Comparison of ENCODE assay signal across 8 cellular contexts in the genomic region with DNA sequence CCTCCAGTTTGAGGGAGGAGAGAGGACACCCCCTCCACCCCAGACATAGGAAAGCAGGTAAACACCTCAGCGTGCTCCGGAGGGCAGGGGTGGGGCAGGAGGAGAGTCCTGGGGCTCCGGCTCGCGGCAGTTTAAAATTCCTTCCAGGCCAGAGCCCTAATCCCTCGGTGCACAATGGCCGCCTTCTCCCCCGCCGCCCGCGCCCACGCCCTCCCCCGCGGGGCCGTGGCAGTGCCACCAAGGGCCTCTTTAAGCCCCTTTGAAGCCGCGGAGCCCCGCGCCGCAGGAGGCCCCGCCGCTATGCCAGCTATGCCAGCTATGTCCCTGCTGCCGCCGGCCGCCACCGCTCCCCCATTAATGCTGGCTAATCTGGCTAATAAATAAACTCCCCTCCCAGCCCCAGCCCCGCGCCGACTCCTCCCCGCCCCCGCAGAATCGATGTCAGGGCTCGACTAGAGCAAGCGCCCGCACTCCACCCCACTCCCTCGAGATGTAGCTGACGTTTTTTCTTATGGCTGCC.
DNase-seq lines count a peak whose midpoint lies in the region; ATAC-seq and TF ChIP-seq lines count a peak whose summit lies in the region.

No MANE protein-coding gene starts in this region.

- no peak for TF ChIP-seq CTCF in dorsolateral prefrontal cortex (IDR thresholded peaks at IDR 0.05 in 54 of 56, conservative IDR thresholded peaks at IDR 0.05 in 2 of 56; ENCODE audit: low read depth in 1 of 56, partially characterized antibody in 56 of 56)

- POLR2A ChIA-PET in naive thymus-derived CD4-positive, alpha-beta T cell (lab: Charles Lee) = no interaction called here

- DNase-seq in D341Med (ENCODE audit: low spot score) (peak; percentile 74), dorsolateral prefrontal cortex (no peak), EL (no peak)
- peak in 1 of 9 donors; percentile 23 for DNase-seq in naive thymus-derived CD4-positive, alpha-beta T cell

- H3K27ac Mint-ChIP-seq in naive thymus-derived CD4-positive, alpha-beta T cell = no peak overlapping the region

- TF ChIP-seq EP300 in Ishikawa (IDR thresholded peaks at IDR 0.05; ENCODE audit: borderline replicate concordance) = peak; percentile 76

- intact Hi-C loops in dorsolateral prefrontal cortex (cut with DNase I) = no loop called here
- intact Hi-C loops in naive thymus-derived CD4-positive, alpha-beta T cell (cut with micrococcal nuclease) = loop anchor here (2.0 to 5.0 kb wide), 5 partner anchors 70 to 275 kb away; a partner anchor contains a TSS

- H3K4me1 ChIP-seq in naive thymus-derived CD4-positive, alpha-beta T cell (ENCODE audit: control insufficient read depth in 2 of 2, insufficient read depth in 2 of 2, low read length in 2 of 2) = peaks cover 3 to 4% of the 10 kb centered on the region in 2 donors

- H3K4me1 Mint-ChIP-seq in naive thymus-derived CD4-positive, alpha-beta T cell = peaks cover 0 to 20% (median 8%) of the 10 kb centered on the region in 7 donors

- H3K27me3 ChIP-seq in dorsolateral prefrontal cortex = peaks cover 0 to 35% (median 3%) of the 10 kb centered on the region in 45 donors
- peaks cover 0 to 5% of the 10 kb centered on the region in 2 donors for H3K27me3 ChIP-seq in naive thymus-derived CD4-positive, alpha-beta T cell (ENCODE audit: control insufficient read depth in 2 of 2, insufficient read depth in 2 of 2, low read length in 2 of 2)

- no peak for TF ChIP-seq RAD21 in Ishikawa (IDR thresholded peaks at IDR 0.05; ENCODE audit: low read depth)

- no peaks in the 10 kb centered on the region for H3K9me3 ChIP-seq in naive thymus-derived CD4-positive, alpha-beta T cell (ENCODE audit: control insufficient read depth in 2 of 3, low read length in 3 of 3)

- no peaks in the 10 kb centered on the region for H3K36me3 Mint-ChIP-seq in naive thymus-derived CD4-positive, alpha-beta T cell

- H3K4me3 Mint-ChIP-seq in naive thymus-derived CD4-positive, alpha-beta T cell = peak overlapping the region in 9 of 10 donors; percentile 39 to 81 (median 70)

- H3K27me3 Mint-ChIP-seq in naive thymus-derived CD4-positive, alpha-beta T cell = peaks cover 21 to 44% (median 35%) of the 10 kb centered on the region in 5 donors

- no peaks in the 10 kb centered on the region for H3K36me3 ChIP-seq in naive thymus-derived CD4-positive, alpha-beta T cell (ENCODE audit: control insufficient read depth in 2 of 3, insufficient read depth in 3 of 3, low read length in 3 of 3)

- CTCF ChIA-PET in naive thymus-derived CD4-positive, alpha-beta T cell (lab: Charles Lee) = no interaction called here

- no peaks in the 10 kb centered on the region for H3K9me3 Mint-ChIP-seq in naive thymus-derived CD4-positive, alpha-beta T cell

- H3K4me3 ChIP-seq in dorsolateral prefrontal cortex = peak overlapping the region; percentile 19 to 65 (median 44)
- H3K4me3 ChIP-seq in naive thymus-derived CD4-positive, alpha-beta T cell (ENCODE audit: low read length) = peak overlapping the region; percentile 44

- H3K27ac ChIP-seq in dorsolateral prefrontal cortex = no peak overlapping the region
- no peak overlapping the region for H3K27ac ChIP-seq in naive thymus-derived CD4-positive, alpha-beta T cell (ENCODE audit: low read depth, low read length)

- peak; percentile 45 for ATAC-seq in naive thymus-derived CD4-positive, alpha-beta T cell
- ATAC-seq in GM21423 (IDR thresholded peaks at IDR 0.05; ENCODE audit: unreplicated experiment) (no peak), GM19397 (IDR thresholded peaks at IDR 0.05; ENCODE audit: unreplicated experiment) (no peak), GM19328 (IDR thresholded peaks at IDR 0.05; ENCODE audit: unreplicated experiment) (no peak)

TF ChIP-seq in Ishikawa, 13 proteins besides CTCF, POLR2A, EP300 and RAD21:
- TF ChIP-seq TCF12 (IDR thresholded peaks at IDR 0.05; ENCODE audit: low read depth) (peak; percentile 79), CREB1 (IDR thresholded peaks at IDR 0.05; ENCODE audit: low read depth) (no peak), EGR1 (IDR thresholded peaks at IDR 0.05) (peak; percentile 96), TEAD4 (IDR thresholded peaks at IDR 0.05) (peak; percentile 98), CEBPB (IDR thresholded peaks at IDR 0.05) (no peak), YY1 (IDR thresholded peaks at IDR 0.05; ENCODE audit: low read depth) (peak; percentile 76; the same call in 1 of the 2 replicates), FOXM1 (IDR thresholded peaks at IDR 0.05; ENCODE audit: borderline replicate concordance, low read depth) (peak; percentile 56; the same call in 1 of the 2 replicates), NFIC (IDR thresholded peaks at IDR 0.05) (peak; percentile 61), TAF1 (IDR thresholded peaks at IDR 0.05; ENCODE audit: low read depth) (peak; percentile 40; the same call in 1 of the 2 replicates)
- TF ChIP-seq, protein P1, sequence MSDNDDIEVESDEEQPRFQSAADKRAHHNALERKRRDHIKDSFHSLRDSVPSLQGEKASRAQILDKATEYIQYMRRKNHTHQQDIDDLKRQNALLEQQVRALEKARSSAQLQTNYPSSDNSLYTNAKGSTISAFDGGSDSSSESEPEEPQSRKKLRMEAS (IDR thresholded peaks at IDR 0.05) = no peak

Comparison
In these comparisons a context has a peak if more than half of its experiments do, and no peak if none do; other contexts are left out.
1. intact Hi-C loops: an anchor here in naive thymus-derived CD4-positive, alpha-beta T cell (2.0 to 5.0 kb wide); none called in dorsolateral prefrontal cortex.